In genomic region chr3:181267312-181267711, GRCh38 we compare ENCODE assay signal across 28 cellular contexts.
"Had no signal": no experiment of that assay in that cellular context is flagged by ENCODE, and none has a peak within 500 bp of the region (broad histone marks: within the 10 kb centered on the region; RNA-seq: fewer than 3 reads in every experiment).

No MANE protein-coding gene starts in this region.

- H3K4me2 ChIP-seq: neural progenitor cell, smooth muscle cell had no signal

- H3K4me3 ChIP-seq: neural progenitor cell, ovary, psoas muscle, skin epidermis, smooth muscle cell, spleen, suprapubic skin, testis, tibial artery, transverse colon, upper lobe of right lung, uterus had no signal

- H3K9me3 ChIP-seq: ovary, psoas muscle, testis, tibial artery, transverse colon, upper lobe of right lung, uterus had no signal

- H3K4me1 ChIP-seq: neural progenitor cell, parathyroid adenoma, psoas muscle, suprapubic skin, testis, tibial artery, transverse colon, upper lobe of right lung, uterus had no signal

- H3K36me3 ChIP-seq: neural progenitor cell, ovary, spleen, suprapubic skin, tibial artery, transverse colon, upper lobe of right lung, uterus had no signal

- ATAC-seq: natural killer cell; psoas muscle; right cardiac atrium; sciatic nerve; stimulated activated memory B cell treated with anti-CD40 and anti-IgM and Interleukin-4, amounts not matched to agents 10 μg/mL and 1 μg/mL and 100 μg/mL, for 72 hours; stimulated activated naive CD8-positive, alpha-beta T cell treated with anti-CD3 and anti-CD28 coated beads, Interleukin-15, amount 100 ng/mL, for 72 hours; stimulated activated naive CD8-positive, alpha-beta T cell treated with anti-CD3 and anti-CD28 coated beads, Interleukin-15, Interleukin-2, amounts not matched to agents 100 U/mL and 50 U/mL, for 24 hours; upper lobe of right lung had no signal

- DNase-seq: natural killer cell; occipital lobe; ovary; posterior cingulate gyrus; psoas muscle; right cardiac atrium; spleen; stimulated activated CD4-positive, alpha-beta T cell treated with anti-CD3 and anti-CD28 coated beads, Interleukin-12 subunit alpha, Interleukin-12 subunit beta, amount 100 ng/mL, for 4 hours; stimulated activated CD4-positive, alpha-beta T cell treated with anti-CD3 and anti-CD28 coated beads, Interleukin-1b, Interleukin-23, amount 100 ng/mL, for 48 hours; stimulated activated CD4-positive, alpha-beta T cell treated with anti-CD3 and anti-CD28 coated beads, Interleukin-4, amount 100 ng/mL, for 1 hour; stimulated activated CD4-positive, alpha-beta T cell treated with anti-CD3 and anti-CD28 coated beads, Interleukin-4, amount 100 ng/mL, for 4 hours; stimulated activated CD8-positive, alpha-beta memory T cell treated with anti-CD3 and anti-CD28 coated beads, Interleukin-4, amount 100 ng/mL, for 48 hours; stimulated activated naive CD4-positive, alpha-beta T cell; stimulated activated naive CD8-positive, alpha-beta T cell treated with anti-CD3 and anti-CD28 coated beads, Interleukin-15, amount 100 ng/mL, for 72 hours; stimulated activated naive CD8-positive, alpha-beta T cell treated with anti-CD3 and anti-CD28 coated beads, Interleukin-15, Interleukin-2, amounts not matched to agents 100 U/mL and 50 U/mL, for 24 hours; substantia nigra; testis; tibial artery; transverse colon; upper lobe of right lung; uterus had no signal

- H3K27ac ChIP-seq: neural progenitor cell, ovary, parathyroid adenoma, psoas muscle, skin epidermis, spleen, suprapubic skin, testis, tibial artery, transverse colon, upper lobe of right lung, uterus had no signal
